In genomic region chr5:148963679-148964078, GRCh38 we compare ENCODE assay signal across 13 cellular contexts.
DNase-seq lines count a peak whose midpoint lies in the region; ATAC-seq and TF ChIP-seq lines count a peak whose summit lies in the region.
"Had no signal": no experiment of that assay in that cellular context is flagged by ENCODE, and none has a peak within 500 bp of the region (broad histone marks: within the 10 kb centered on the region; RNA-seq: fewer than 3 reads in every experiment).

No MANE protein-coding gene starts in this region.

- POLR2A ChIA-PET in naive thymus-derived CD4-positive, alpha-beta T cell (lab: Charles Lee), result no interaction called here

- peaks cover 0 to 8% (median 0%) of the 10 kb centered on the region in 7 donors for H3K4me1 Mint-ChIP-seq in naive thymus-derived CD4-positive, alpha-beta T cell
- peaks cover 32% of the 10 kb centered on the region for H3K4me1 Mint-ChIP-seq in chondrocyte (ENCODE audit: low read depth)

- no peaks in the 10 kb centered on the region for H3K36me3 ChIP-seq in naive thymus-derived CD4-positive, alpha-beta T cell (ENCODE audit: control insufficient read depth in 2 of 3, insufficient read depth in 3 of 3, low read length in 3 of 3)
- H3K36me3 ChIP-seq in testis (ENCODE audit: low read depth, missing control alignments), result no peaks in the 10 kb centered on the region

- CTCF ChIA-PET in naive thymus-derived CD4-positive, alpha-beta T cell (lab: Charles Lee), result no interaction called here

- intact Hi-C loops in naive thymus-derived CD4-positive, alpha-beta T cell (cut with micrococcal nuclease), result no loop called here
- intact Hi-C loops in testis (cut with DNase I; ENCODE audit: low total_unique reads), result no loop called here

- H3K36me3 Mint-ChIP-seq in naive thymus-derived CD4-positive, alpha-beta T cell, result peaks cover 0 to 1% (median 0%) of the 10 kb centered on the region in 5 donors
- no peaks in the 10 kb centered on the region for H3K36me3 Mint-ChIP-seq in chondrocyte (ENCODE audit: low read depth)

- H3K27ac Mint-ChIP-seq in naive thymus-derived CD4-positive, alpha-beta T cell, result no peak overlapping the region
- H3K27ac Mint-ChIP-seq in chondrocyte (ENCODE audit: unreplicated experiment), result no peak overlapping the region
- H3K27ac Mint-ChIP-seq: stimulated activated naive CD8-positive, alpha-beta T cell treated with anti-CD3 and anti-CD28 coated beads, Interleukin-15, amount 100 ng/mL, for 72 hours had no signal

- H3K4me3 Mint-ChIP-seq in naive thymus-derived CD4-positive, alpha-beta T cell, result no peak overlapping the region
- H3K4me3 Mint-ChIP-seq in chondrocyte (ENCODE audit: unreplicated experiment), result no peak overlapping the region
- H3K4me3 Mint-ChIP-seq: stimulated activated naive CD8-positive, alpha-beta T cell treated with anti-CD3 and anti-CD28 coated beads, Interleukin-15, amount 100 ng/mL, for 72 hours had no signal

- DNase-seq in SIG-M5 (lab: John Stamatoyannopoulos, UW), result peak; percentile 17
- no peak for DNase-seq in naive thymus-derived CD4-positive, alpha-beta T cell
- no peak for DNase-seq in central memory CD4-positive, alpha-beta T cell
- no peak for DNase-seq in testis
- no peak for DNase-seq in chondrocyte (ENCODE audit: low spot score)
- DNase-seq: activated CD8-positive, alpha-beta memory T cell treated with anti-CD3 and anti-CD28 coated beads, Interleukin-2, amount 50 U/mL, for 48 hours; Caco-2; NCI-H1417 treated with DMSO at 0.1 percent for 48 hours; stimulated activated naive CD8-positive, alpha-beta T cell treated with anti-CD3 and anti-CD28 coated beads, Interleukin-15, amount 100 ng/mL, for 72 hours; SW 1271 had no signal

- H3K27me3 ChIP-seq in naive thymus-derived CD4-positive, alpha-beta T cell (ENCODE audit: control insufficient read depth in 2 of 2, insufficient read depth in 2 of 2, low read length in 2 of 2), result no peaks in the 10 kb centered on the region
- no peaks in the 10 kb centered on the region for H3K27me3 ChIP-seq in testis

- no peak overlapping the region for H3K4me3 ChIP-seq in naive thymus-derived CD4-positive, alpha-beta T cell (ENCODE audit: low read length)
- no peak overlapping the region for H3K4me3 ChIP-seq in testis

- ATAC-seq in GM18909 (IDR thresholded peaks at IDR 0.05; ENCODE audit: poor library complexity, unreplicated experiment) (peak; percentile 61), HG03175 (IDR thresholded peaks at IDR 0.05; ENCODE audit: unreplicated experiment) (peak; percentile 64), GM19023 (IDR thresholded peaks at IDR 0.05; ENCODE audit: unreplicated experiment) (no peak)
- ATAC-seq in naive thymus-derived CD4-positive, alpha-beta T cell, result peak; percentile 59
- ATAC-seq: stimulated activated naive CD8-positive, alpha-beta T cell treated with anti-CD3 and anti-CD28 coated beads, Interleukin-15, amount 100 ng/mL, for 72 hours had no signal

- H3K27ac ChIP-seq in naive thymus-derived CD4-positive, alpha-beta T cell (ENCODE audit: low read depth, low read length), result no peak overlapping the region
- no peak overlapping the region for H3K27ac ChIP-seq in testis

- H3K27me3 Mint-ChIP-seq in naive thymus-derived CD4-positive, alpha-beta T cell, result peaks cover 0 to 12% (median 8%) of the 10 kb centered on the region in 5 donors
- no peaks in the 10 kb centered on the region for H3K27me3 Mint-ChIP-seq in chondrocyte (ENCODE audit: low read depth)

- TF ChIP-seq CTCF in testis (IDR thresholded peaks at IDR 0.05) (no peak), chondrocyte (IDR thresholded peaks at IDR 0.05) (no peak)

- no peaks in the 10 kb centered on the region for H3K4me1 ChIP-seq in naive thymus-derived CD4-positive, alpha-beta T cell (ENCODE audit: control insufficient read depth in 2 of 2, insufficient read depth in 2 of 2, low read length in 2 of 2)
- H3K4me1 ChIP-seq in testis, result no peaks in the 10 kb centered on the region
- H3K4me1 ChIP-seq: Caco-2 had no signal

- H3K9me3 ChIP-seq in naive thymus-derived CD4-positive, alpha-beta T cell (ENCODE audit: control insufficient read depth in 2 of 3, low read length in 3 of 3), result no peaks in the 10 kb centered on the region
- H3K9me3 ChIP-seq in testis, result no peaks in the 10 kb centered on the region
- H3K9me3 ChIP-seq: Caco-2 had no signal

- TF ChIP-seq POLR2A in testis (IDR thresholded peaks at IDR 0.05), result no peak

- peaks cover 0 to 4% (median 0%) of the 10 kb centered on the region in 11 donors for H3K9me3 Mint-ChIP-seq in naive thymus-derived CD4-positive, alpha-beta T cell
- no peaks in the 10 kb centered on the region for H3K9me3 Mint-ChIP-seq in chondrocyte (ENCODE audit: low read depth)
